1 cellular context compared by ENCODE assay signal in the genomic region with DNA sequence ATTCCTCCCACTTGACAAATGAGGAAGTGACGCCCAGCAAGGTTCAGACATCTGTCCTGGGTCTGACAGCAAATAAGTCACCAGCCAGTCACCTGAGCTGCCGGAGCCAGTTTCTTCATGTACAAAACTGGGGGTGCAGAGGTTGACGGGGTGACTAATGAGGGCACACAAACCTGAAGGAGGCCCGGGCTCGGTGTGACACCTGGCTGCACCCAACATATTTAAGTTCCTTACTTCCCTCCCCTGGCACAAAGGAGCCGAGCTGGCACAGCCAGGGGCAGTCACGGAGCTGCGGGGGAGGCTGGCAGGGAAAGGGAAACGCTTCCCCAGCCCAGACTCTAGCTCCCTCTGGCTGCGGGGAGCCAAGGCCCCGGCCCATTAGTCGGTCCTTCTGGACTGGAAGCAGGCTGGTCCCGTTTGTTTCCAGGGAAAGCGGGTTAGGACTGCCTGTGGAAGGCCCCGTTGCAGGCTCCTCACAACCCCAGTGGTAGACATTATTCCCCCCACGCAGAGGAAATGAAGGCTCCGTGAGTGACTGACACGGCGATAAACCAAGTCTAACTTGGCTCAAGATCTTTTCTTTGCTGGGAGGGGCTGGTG.
TF ChIP-seq lines count a peak whose summit lies in the region.

No MANE protein-coding gene starts in this region.

TF ChIP-seq in GM23338, 12 proteins besides CTCF, POLR2A, EP300 and RAD21 (continued from another document):
- TF ChIP-seq, protein P1, sequence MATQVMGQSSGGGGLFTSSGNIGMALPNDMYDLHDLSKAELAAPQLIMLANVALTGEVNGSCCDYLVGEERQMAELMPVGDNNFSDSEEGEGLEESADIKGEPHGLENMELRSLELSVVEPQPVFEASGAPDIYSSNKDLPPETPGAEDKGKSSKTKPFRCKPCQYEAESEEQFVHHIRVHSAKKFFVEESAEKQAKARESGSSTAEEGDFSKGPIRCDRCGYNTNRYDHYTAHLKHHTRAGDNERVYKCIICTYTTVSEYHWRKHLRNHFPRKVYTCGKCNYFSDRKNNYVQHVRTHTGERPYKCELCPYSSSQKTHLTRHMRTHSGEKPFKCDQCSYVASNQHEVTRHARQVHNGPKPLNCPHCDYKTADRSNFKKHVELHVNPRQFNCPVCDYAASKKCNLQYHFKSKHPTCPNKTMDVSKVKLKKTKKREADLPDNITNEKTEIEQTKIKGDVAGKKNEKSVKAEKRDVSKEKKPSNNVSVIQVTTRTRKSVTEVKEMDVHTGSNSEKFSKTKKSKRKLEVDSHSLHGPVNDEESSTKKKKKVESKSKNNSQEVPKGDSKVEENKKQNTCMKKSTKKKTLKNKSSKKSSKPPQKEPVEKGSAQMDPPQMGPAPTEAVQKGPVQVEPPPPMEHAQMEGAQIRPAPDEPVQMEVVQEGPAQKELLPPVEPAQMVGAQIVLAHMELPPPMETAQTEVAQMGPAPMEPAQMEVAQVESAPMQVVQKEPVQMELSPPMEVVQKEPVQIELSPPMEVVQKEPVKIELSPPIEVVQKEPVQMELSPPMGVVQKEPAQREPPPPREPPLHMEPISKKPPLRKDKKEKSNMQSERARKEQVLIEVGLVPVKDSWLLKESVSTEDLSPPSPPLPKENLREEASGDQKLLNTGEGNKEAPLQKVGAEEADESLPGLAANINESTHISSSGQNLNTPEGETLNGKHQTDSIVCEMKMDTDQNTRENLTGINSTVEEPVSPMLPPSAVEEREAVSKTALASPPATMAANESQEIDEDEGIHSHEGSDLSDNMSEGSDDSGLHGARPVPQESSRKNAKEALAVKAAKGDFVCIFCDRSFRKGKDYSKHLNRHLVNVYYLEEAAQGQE (IDR thresholded peaks at IDR 0.05; ENCODE audit: unreplicated experiment): no peak
- TF ChIP-seq NANOG (IDR thresholded peaks at IDR 0.05; ENCODE audit: borderline replicate concordance): no peak
- TF ChIP-seq STAT1 (IDR thresholded peaks at IDR 0.05; ENCODE audit: unreplicated experiment): no peak
- TF ChIP-seq, protein P2, sequence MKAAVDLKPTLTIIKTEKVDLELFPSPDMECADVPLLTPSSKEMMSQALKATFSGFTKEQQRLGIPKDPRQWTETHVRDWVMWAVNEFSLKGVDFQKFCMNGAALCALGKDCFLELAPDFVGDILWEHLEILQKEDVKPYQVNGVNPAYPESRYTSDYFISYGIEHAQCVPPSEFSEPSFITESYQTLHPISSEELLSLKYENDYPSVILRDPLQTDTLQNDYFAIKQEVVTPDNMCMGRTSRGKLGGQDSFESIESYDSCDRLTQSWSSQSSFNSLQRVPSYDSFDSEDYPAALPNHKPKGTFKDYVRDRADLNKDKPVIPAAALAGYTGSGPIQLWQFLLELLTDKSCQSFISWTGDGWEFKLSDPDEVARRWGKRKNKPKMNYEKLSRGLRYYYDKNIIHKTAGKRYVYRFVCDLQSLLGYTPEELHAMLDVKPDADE (IDR thresholded peaks at IDR 0.05): no peak
- no peak for TF ChIP-seq POLR2AphosphoS5 (IDR thresholded peaks at IDR 0.05; ENCODE audit: low read depth)
- no peak for TF ChIP-seq EZH2 (IDR thresholded peaks at IDR 0.05; ENCODE audit: low read depth, unreplicated experiment)
- TF ChIP-seq ZNF114 (CRISPR knock-in tag; IDR thresholded peaks at IDR 0.05): no peak
TF ChIP-seq in GM23338: peak in this region for 0.
